7 cellular contexts compared by ENCODE assay signal in the genomic region with DNA sequence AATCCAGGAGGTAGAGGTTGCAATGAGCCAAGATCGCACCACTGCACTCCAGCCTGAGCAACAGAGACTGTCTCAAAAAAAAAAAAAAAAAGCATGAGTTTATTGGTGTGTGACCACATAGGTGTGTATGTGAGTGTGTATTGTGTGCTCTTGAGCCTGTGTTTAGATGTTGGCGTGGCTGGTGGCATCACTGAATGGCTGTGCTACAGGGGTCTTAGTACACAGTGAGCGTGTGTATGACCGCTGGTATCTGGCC. TPM values are rescaled to one million over a fixed set of nuclear protein-coding genes. Genes with fewer than 3 reads are reported as not detected.
DNase-seq lines count a peak whose midpoint lies in the region; ATAC-seq and TF ChIP-seq lines count a peak whose summit lies in the region.

No MANE protein-coding gene starts in this region.

- CTCF ChIA-PET in activated CD4-positive, alpha-beta memory T cell treated with anti-CD3 and anti-CD28 coated beads, Interleukin-2, amount 10 ng/mL, durations not matched to agents 7 days and 5 days (lab: Charles Lee), result interaction anchor here (0.7 to 3.7 kb wide), 9 partner anchors 16 to 346 kb away, joined by 3 to 29 read pairs (median 4); no protein-coding TSS in a partner anchor

- POLR2A ChIA-PET in activated CD4-positive, alpha-beta memory T cell treated with anti-CD3 and anti-CD28 coated beads, Interleukin-2, amount 10 ng/mL, durations not matched to agents 7 days and 5 days (lab: Charles Lee), result interaction anchor here (0.7 to 3.8 kb wide), 18 partner anchors 10 to 373 kb away, joined by 3 to 21 read pairs (median 4); a partner anchor contains a TSS

- ATAC-seq in stimulated activated naive B cell treated with anti-CD40 and anti-IgM and Interleukin-4, amounts not matched to agents 10 μg/mL and 1 μg/mL and 100 μg/mL, for 72 hours (replicated peaks), result peak in 1 of 2 donors; percentile 8
- no peak for ATAC-seq in HG03139 (IDR thresholded peaks at IDR 0.05; ENCODE audit: unreplicated experiment)
- no peak for ATAC-seq in HG03354 (IDR thresholded peaks at IDR 0.05; ENCODE audit: poor library complexity, severe bottlenecking, unreplicated experiment)
- no peak for ATAC-seq in GM21576 (IDR thresholded peaks at IDR 0.05; ENCODE audit: unreplicated experiment)

- TF ChIP-seq CTCF in HFF-Myc (IDR thresholded peaks at IDR 0.05; ENCODE audit: low read depth, low read length, missing control alignments), result no peak

- H3K4me3 Mint-ChIP-seq in activated CD4-positive, alpha-beta memory T cell treated with anti-CD3 and anti-CD28 coated beads, Interleukin-2, amount 10 ng/mL, durations not matched to agents 7 days and 5 days, result peak overlapping the region; percentile 98
- peak overlapping the region; percentile 98 to 99 for H3K4me3 Mint-ChIP-seq in stimulated activated naive B cell treated with anti-CD40 and anti-IgM and Interleukin-4, amounts not matched to agents 10 μg/mL and 1 μg/mL and 100 μg/mL, for 72 hours

- H3K4me3 ChIP-seq in HFF-Myc (replicated peaks; ENCODE audit: low read depth, low read length) (peak overlapping the region; percentile 95), iPS-15b (ENCODE audit: low read depth, low read length) (peak overlapping the region; percentile 99)

- H3K36me3 Mint-ChIP-seq in activated CD4-positive, alpha-beta memory T cell treated with anti-CD3 and anti-CD28 coated beads, Interleukin-2, amount 10 ng/mL, durations not matched to agents 7 days and 5 days (ENCODE audit: low read depth), result peaks cover 64% of the 10 kb centered on the region
- H3K36me3 Mint-ChIP-seq in stimulated activated naive B cell treated with anti-CD40 and anti-IgM and Interleukin-4, amounts not matched to agents 10 μg/mL and 1 μg/mL and 100 μg/mL, for 72 hours, result peaks cover 39 to 56% of the 10 kb centered on the region in 2 donors

- peaks cover 26% of the 10 kb centered on the region for H3K36me3 ChIP-seq in iPS-15b (ENCODE audit: control insufficient read depth, insufficient read depth, low read length)

- peaks cover 58% of the 10 kb centered on the region for H3K4me1 Mint-ChIP-seq in activated CD4-positive, alpha-beta memory T cell treated with anti-CD3 and anti-CD28 coated beads, Interleukin-2, amount 10 ng/mL, durations not matched to agents 7 days and 5 days
- H3K4me1 Mint-ChIP-seq in stimulated activated naive B cell treated with anti-CD40 and anti-IgM and Interleukin-4, amounts not matched to agents 10 μg/mL and 1 μg/mL and 100 μg/mL, for 72 hours, result peaks cover 38 to 67% of the 10 kb centered on the region in 2 donors

- peaks cover 16% of the 10 kb centered on the region for H3K4me1 ChIP-seq in iPS-15b (ENCODE audit: control insufficient read depth, insufficient read depth, low read length)

- peak overlapping the region; percentile 94 for H3K9ac ChIP-seq in iPS-15b (ENCODE audit: low read depth, low read length)

- H3K9me3 Mint-ChIP-seq in activated CD4-positive, alpha-beta memory T cell treated with anti-CD3 and anti-CD28 coated beads, Interleukin-2, amount 10 ng/mL, durations not matched to agents 7 days and 5 days, result no peaks in the 10 kb centered on the region
- H3K9me3 Mint-ChIP-seq in stimulated activated naive B cell treated with anti-CD40 and anti-IgM and Interleukin-4, amounts not matched to agents 10 μg/mL and 1 μg/mL and 100 μg/mL, for 72 hours, result no peaks in the 10 kb centered on the region

- DNase-seq in HFF-Myc (ENCODE audit: extremely low read depth, low read depth), result no peak
- DNase-seq in activated CD4-positive, alpha-beta memory T cell treated with anti-CD3 and anti-CD28 coated beads, Interleukin-2, amount 10 ng/mL, durations not matched to agents 7 days and 5 days, result no peak
- no peak for DNase-seq in stimulated activated naive B cell treated with anti-CD40 and anti-IgM and Interleukin-4, amounts not matched to agents 10 μg/mL and 1 μg/mL and 100 μg/mL, for 72 hours

- no peaks in the 10 kb centered on the region for H3K9me3 ChIP-seq in iPS-15b (ENCODE audit: control insufficient read depth, insufficient read depth, low read length)

- H3K27ac Mint-ChIP-seq in activated CD4-positive, alpha-beta memory T cell treated with anti-CD3 and anti-CD28 coated beads, Interleukin-2, amount 10 ng/mL, durations not matched to agents 7 days and 5 days, result peak overlapping the region; percentile 98
- peak overlapping the region; percentile 97 for H3K27ac Mint-ChIP-seq in stimulated activated naive B cell treated with anti-CD40 and anti-IgM and Interleukin-4, amounts not matched to agents 10 μg/mL and 1 μg/mL and 100 μg/mL, for 72 hours

- H3K27me3 Mint-ChIP-seq in activated CD4-positive, alpha-beta memory T cell treated with anti-CD3 and anti-CD28 coated beads, Interleukin-2, amount 10 ng/mL, durations not matched to agents 7 days and 5 days, result no peaks in the 10 kb centered on the region
- no peaks in the 10 kb centered on the region for H3K27me3 Mint-ChIP-seq in stimulated activated naive B cell treated with anti-CD40 and anti-IgM and Interleukin-4, amounts not matched to agents 10 μg/mL and 1 μg/mL and 100 μg/mL, for 72 hours

- H3K27me3 ChIP-seq in iPS-15b (ENCODE audit: control insufficient read depth, insufficient read depth, low read length), result peaks cover 3% of the 10 kb centered on the region

RNA-seq across cellular contexts. Expression of a gene that starts 2.5 kb away (rescaled TPM):
- total RNA-seq in activated CD4-positive, alpha-beta memory T cell treated with anti-CD3 and anti-CD28 coated beads, Interleukin-2, amount 10 ng/mL, durations not matched to agents 7 days and 5 days, result 100 to 1,000 TPM; 200 to 208 TPM

RNA-seq across cellular contexts. Expression of a gene that starts 39.7 kb away (rescaled TPM):
- 10 to 100 TPM; 75.1 to 78.5 TPM for total RNA-seq in activated CD4-positive, alpha-beta memory T cell treated with anti-CD3 and anti-CD28 coated beads, Interleukin-2, amount 10 ng/mL, durations not matched to agents 7 days and 5 days

RNA-seq across cellular contexts. Expression of a gene that starts 40.1 kb away (rescaled TPM):
- 10 to 100 TPM; 13.4 to 15.4 TPM for total RNA-seq in activated CD4-positive, alpha-beta memory T cell treated with anti-CD3 and anti-CD28 coated beads, Interleukin-2, amount 10 ng/mL, durations not matched to agents 7 days and 5 days
